In genomic region chr17:30950669-30951399, GRCh38 we compare ENCODE assay signal across 1 cellular context.
TF ChIP-seq lines count a peak whose summit lies in the region.

No MANE protein-coding gene starts in this region.

TF ChIP-seq in GM23338, 12 proteins besides CTCF, POLR2A, EP300 and RAD21 (continued from another document):
- TF ChIP-seq ZNF462 (CRISPR knock-in tag; IDR thresholded peaks at IDR 0.05), result no peak
- TF ChIP-seq EZH2phosphoT487 (IDR thresholded peaks at IDR 0.05; ENCODE audit: unreplicated experiment), result no peak
- no peak for TF ChIP-seq CREB1 (CRISPR knock-in tag; IDR thresholded peaks at IDR 0.05; ENCODE audit: low read depth)
- no peak for TF ChIP-seq NANOG (IDR thresholded peaks at IDR 0.05; ENCODE audit: borderline replicate concordance)
- TF ChIP-seq ZNF331 (CRISPR knock-in tag; IDR thresholded peaks at IDR 0.05; ENCODE audit: low read depth), result no peak
- no peak for TF ChIP-seq REST (IDR thresholded peaks at IDR 0.05; ENCODE audit: unreplicated experiment)
- TF ChIP-seq JUNB (IDR thresholded peaks at IDR 0.05; ENCODE audit: unreplicated experiment), result no peak
- no peak for TF ChIP-seq STAT1 (IDR thresholded peaks at IDR 0.05; ENCODE audit: unreplicated experiment)
- no peak for TF ChIP-seq EZH2 (IDR thresholded peaks at IDR 0.05; ENCODE audit: low read depth, unreplicated experiment)
- TF ChIP-seq ZNF114 (CRISPR knock-in tag; IDR thresholded peaks at IDR 0.05), result no peak
- TF ChIP-seq POLR2AphosphoS5 (IDR thresholded peaks at IDR 0.05; ENCODE audit: low read depth), result no peak
